In the genomic region with DNA sequence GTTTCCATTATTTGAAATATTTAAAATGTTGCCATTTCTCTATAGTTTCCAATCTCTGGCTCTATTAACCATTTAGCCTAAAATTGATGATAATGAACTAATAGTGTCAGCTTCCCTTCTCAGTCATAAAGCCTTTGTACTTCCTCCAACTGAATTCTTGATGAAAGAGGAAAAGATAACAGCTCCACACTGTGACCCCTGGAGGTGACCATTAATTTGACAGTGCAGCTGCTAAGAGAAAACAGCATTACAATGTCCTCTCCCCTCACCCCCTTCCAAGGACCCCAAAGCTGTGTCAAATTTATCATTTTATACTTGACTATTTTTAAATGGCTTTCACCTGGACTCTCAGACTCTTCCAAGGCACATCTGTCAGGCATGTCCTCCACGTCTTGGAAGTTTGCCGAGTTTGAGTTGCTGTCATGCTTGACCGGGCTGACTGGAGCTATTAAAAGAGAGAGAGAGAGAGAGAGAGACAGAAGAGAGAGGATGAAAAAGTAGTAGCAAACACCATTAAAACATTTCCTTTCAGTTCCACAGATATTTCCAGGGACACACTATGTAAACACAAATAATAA, we compare ENCODE assay signal across 14 cellular contexts.
A peak's percentile ranks its signal among the peaks of the same experiment; 100 is the strongest.
DNase-seq lines count a peak whose midpoint lies in the region; ATAC-seq and TF ChIP-seq lines count a peak whose summit lies in the region.
"Had no signal": no experiment of that assay in that cellular context is flagged by ENCODE, and none has a peak within 500 bp of the region (broad histone marks: within the 10 kb centered on the region; RNA-seq: fewer than 3 reads in every experiment).

No MANE protein-coding gene starts in this region.

- no peak overlapping the region for H3K4me3 ChIP-seq in cardiac muscle cell
- H3K4me3 ChIP-seq: coronary artery had no signal

- H3K4me1 ChIP-seq in cardiac muscle cell (ENCODE audit: low read depth) = peaks cover 37% of the 10 kb centered on the region

- H3K9me3 ChIP-seq in cardiac muscle cell (ENCODE audit: low read depth) = no peaks in the 10 kb centered on the region

- H3K27ac Mint-ChIP-seq in type B pancreatic cell = no peak overlapping the region

- DNase-seq in cardiac muscle cell (ENCODE audit: low read depth in 1 of 2, low spot score in 1 of 2) = peak in 1 of 2 donors; percentile 42
- DNase-seq in Right ventricle myocardium inferior (ENCODE audit: missing footprints) = no peak
- DNase-seq in NCI-H2171 treated with DMSO at 0.1 percent for 48 hours (lab: John Stamatoyannopoulos, UW) = peak; percentile 73
- DNase-seq in astrocyte of the hippocampus (ENCODE audit: low read depth, low spot score) = peak; percentile 13
- no peak for DNase-seq in type B pancreatic cell (ENCODE audit: extremely low spot score, unreplicated experiment)
- DNase-seq in NK-92 treated with Interleukin-12 subunit alpha and Interleukin-12 subunit beta, amount 100 ng/mL, for 24 hours (lab: John Stamatoyannopoulos, UW) = no peak
- DNase-seq in activated CD4-positive, alpha-beta T cell treated with anti-CD3 and anti-CD28 coated beads for 4 hours = no peak
- DNase-seq: Kasumi-1; midbrain; posterior cingulate gyrus; stimulated activated CD4-positive, alpha-beta T cell treated with anti-CD3 and anti-CD28 coated beads, Interleukin-1b, Interleukin-23, amount 100 ng/mL, for 48 hours had no signal

- intact Hi-C loops in Right ventricle myocardium inferior (cut with DNase I) = no loop called here

- H3K27me3 Mint-ChIP-seq in type B pancreatic cell = peaks cover 7% of the 10 kb centered on the region

- H3K27ac ChIP-seq in cardiac muscle cell = peak overlapping the region; percentile 57
- H3K27ac ChIP-seq: coronary artery had no signal

- no peak overlapping the region for H3K4me3 Mint-ChIP-seq in type B pancreatic cell

- H3K9me3 Mint-ChIP-seq in type B pancreatic cell = peaks cover 4% of the 10 kb centered on the region

- TF ChIP-seq CTCF in cardiac muscle cell (IDR thresholded peaks at IDR 0.05; ENCODE audit: low read depth, low read length) (no peak), type B pancreatic cell (conservative IDR thresholded peaks at IDR 0.05) (peak; percentile 54)

- H3K36me3 Mint-ChIP-seq in type B pancreatic cell = no peaks in the 10 kb centered on the region

- no peaks in the 10 kb centered on the region for H3K36me3 ChIP-seq in cardiac muscle cell

- no peaks in the 10 kb centered on the region for H3K27me3 ChIP-seq in cardiac muscle cell

- ATAC-seq in Right ventricle myocardium inferior (no peak), GM19467 (IDR thresholded peaks at IDR 0.05; ENCODE audit: unreplicated experiment) (no peak)
- ATAC-seq: activated CD4-positive, CD25-positive, alpha-beta regulatory T cell treated with anti-CD3 and anti-CD28 coated beads, Interleukin-2, amount 50 U/mL, for 24 hours had no signal

- H3K4me1 Mint-ChIP-seq in type B pancreatic cell (ENCODE audit: unreplicated experiment) = no peaks in the 10 kb centered on the region

Comparison
In these comparisons a context has a peak if more than half of its experiments do, and no peak if none do; other contexts are left out.
1. DNase-seq: peak in NCI-H2171 treated with DMSO at 0.1 percent for 48 hours (single experiment) and astrocyte of the hippocampus (single experiment); none in Right ventricle myocardium inferior (single experiment), type B pancreatic cell (single experiment), NK-92 treated with Interleukin-12 subunit alpha and Interleukin-12 subunit beta, amount 100 ng/mL, for 24 hours (single experiment) and activated CD4-positive, alpha-beta T cell treated with anti-CD3 and anti-CD28 coated beads for 4 hours (0 of 2).